Comparison of ENCODE assay signal across 8 cellular contexts in genomic region chr4:184896868-184897715, GRCh38.
A peak's percentile ranks its signal among the peaks of the same experiment; 100 is the strongest.
DNase-seq lines count a peak whose midpoint lies in the region; ATAC-seq lines count a peak whose summit lies in the region.

No MANE protein-coding gene starts in this region.

- peak; percentile 50 for ATAC-seq in GM18861 (IDR thresholded peaks at IDR 0.05; ENCODE audit: unreplicated experiment)
- ATAC-seq in HG02678 (IDR thresholded peaks at IDR 0.05; ENCODE audit: unreplicated experiment), result peak; percentile 76
- peak; percentile 39 to 74 for ATAC-seq in naive B cell (ENCODE audit: low read depth in 2 of 2)

- H3K4me1 Mint-ChIP-seq in naive B cell, result peaks cover 7 to 9% (median 8%) of the 10 kb centered on the region in 3 donors

- peaks cover 10 to 26% (median 23%) of the 10 kb centered on the region in 3 donors for H3K27me3 Mint-ChIP-seq in naive B cell

- peak overlapping the region in 4 of 8 donors; percentile 22 to 37 (median 30) for H3K4me3 Mint-ChIP-seq in naive B cell

- peaks cover 0 to 8% (median 6%) of the 10 kb centered on the region in 7 donors for H3K9me3 Mint-ChIP-seq in naive B cell

- peaks cover 0 to 8% of the 10 kb centered on the region in 2 donors for H3K36me3 Mint-ChIP-seq in naive B cell

- DNase-seq in OCI-M1 (lab: John Stamatoyannopoulos, UW) (peak; percentile 19), naive B cell (no peak), posterior vena cava (ENCODE audit: low spot score) (no peak), dermis blood vessel endothelial cell (no peak), retina (no peak), NCI-H2029 (lab: John Stamatoyannopoulos, UW) (no peak)

- peak overlapping the region in 1 of 6 donors; percentile 50 for H3K27ac Mint-ChIP-seq in naive B cell

- intact Hi-C loops in posterior vena cava (cut with DNase I), result no loop called here
